Comparison of ENCODE assay signal across 20 cellular contexts in genomic region chr15:74610302-74610951, GRCh38. TPM values are rescaled to one million over a fixed set of nuclear protein-coding genes. Genes with fewer than 3 reads are reported as not detected.
DNase-seq lines count a peak whose midpoint lies in the region; ATAC-seq and TF ChIP-seq lines count a peak whose summit lies in the region.
"Had no signal": no experiment of that assay in that cellular context is flagged by ENCODE, and none has a peak within 500 bp of the region (broad histone marks: within the 10 kb centered on the region; RNA-seq: fewer than 3 reads in every experiment).

No MANE protein-coding gene starts in this region.

- no peak overlapping the region for H2AK5ac ChIP-seq in mesendoderm (ENCODE audit: low read length)

- no peak overlapping the region for H3K4me2 ChIP-seq in mesendoderm (ENCODE audit: low read length)

- H4K5ac ChIP-seq in mesendoderm (ENCODE audit: low read length) = no peak overlapping the region

- H3K9me3 ChIP-seq in endodermal cell (ENCODE audit: control insufficient read depth, low read length) = no peaks in the 10 kb centered on the region
- H3K9me3 ChIP-seq: spleen had no signal

- H2BK15ac ChIP-seq in mesendoderm (replicated peaks; ENCODE audit: low read depth) = no peak overlapping the region

- H3K56ac ChIP-seq in mesendoderm (ENCODE audit: low read length) = no peak overlapping the region

- no peak overlapping the region for H3K9ac ChIP-seq in endodermal cell (ENCODE audit: extremely low read depth, low read length, poor library complexity, severe bottlenecking)
- H3K9ac ChIP-seq in mesendoderm (ENCODE audit: low read length) = no peak overlapping the region
- H3K9ac ChIP-seq: parathyroid adenoma had no signal

- no peaks in the 10 kb centered on the region for H3K79me1 ChIP-seq in mesendoderm (ENCODE audit: low read length)

- peaks cover 22% of the 10 kb centered on the region for H3K27me3 Mint-ChIP-seq in endodermal cell (ENCODE audit: insufficient read depth)
- H3K27me3 Mint-ChIP-seq: central memory CD8-positive, alpha-beta T cell had no signal

- no peak for ATAC-seq in HG02610 (IDR thresholded peaks at IDR 0.05; ENCODE audit: unreplicated experiment)

- H2BK120ac ChIP-seq in mesendoderm (ENCODE audit: low read depth, low read length) = no peak overlapping the region

- H3K27me3 ChIP-seq in H7 (ENCODE audit: control insufficient read depth, insufficient read depth, low read length) (peaks cover 4% of the 10 kb centered on the region), endodermal cell (ENCODE audit: control insufficient read depth, insufficient read depth, low read length, poor library complexity, severe bottlenecking) (no peaks in the 10 kb centered on the region), mesendoderm (ENCODE audit: insufficient read depth, low read length, poor library complexity) (no peaks in the 10 kb centered on the region)
- H3K27me3 ChIP-seq: spleen had no signal

- peak; percentile 68 for DNase-seq in H7
- peak; percentile 97 for DNase-seq in OCI-M1 (lab: John Stamatoyannopoulos, UW)
- peak; percentile 64 for DNase-seq in endodermal cell
- DNase-seq in mesendoderm = peak; percentile 21
- DNase-seq in mucosa of gallbladder (ENCODE audit: low spot score) = no peak
- no peak for DNase-seq in NCI-H1417 (lab: John Stamatoyannopoulos, UW)
- DNase-seq: activated CD4-positive, CD25-positive, alpha-beta regulatory T cell treated with anti-CD3 and anti-CD28 coated beads, Interleukin-2, amount 50 U/mL, for 72 hours; activated effector memory CD4-positive, alpha-beta T cell treated with anti-CD3 and anti-CD28 coated beads, Interleukin-2, amount 50 U/mL, for 16 hours; AML-193; DMS153; effector CD8-positive, alpha-beta T cell; hypothalamus; Karpas-422; NCI-H1105 treated with DMSO at 0.1 percent for 48 hours; NCI-H345; spleen had no signal

- H3K4me3 Mint-ChIP-seq in endodermal cell = no peak overlapping the region
- H3K4me3 Mint-ChIP-seq: central memory CD8-positive, alpha-beta T cell; T-helper 1 cell treated with Interleukin-12 subunit alpha and Interleukin-12 subunit beta and Interleukin-4 antibody, amounts not matched to agents 30 μg/mL and 1 μg/mL, for 36 hours had no signal

- H3K4ac ChIP-seq in mesendoderm (ENCODE audit: low read depth, low read length) = no peak overlapping the region

- no peak for TF ChIP-seq CTCF in endodermal cell (conservative IDR thresholded peaks at IDR 0.05)

- H3K23ac ChIP-seq in mesendoderm (ENCODE audit: low read length) = no peak overlapping the region

- 77% methylated on average over 4 to 7 of the region's 7 CpGs for WGBS in endodermal cell (ENCODE audit: insufficient coverage in 1 of 2, insufficient read length in 1 of 2), 2 experiments
- no CpG with 5 or more reads among the region's 7 CpGs for WGBS in mesendoderm (ENCODE audit: extremely low coverage, insufficient coverage, low lambda C conversion rate)

- H4K8ac ChIP-seq in mesendoderm (ENCODE audit: low read depth, low read length) = no peak overlapping the region

- no peaks in the 10 kb centered on the region for H3K9me3 Mint-ChIP-seq in endodermal cell
- H3K9me3 Mint-ChIP-seq: central memory CD8-positive, alpha-beta T cell; T-helper 1 cell treated with Interleukin-12 subunit alpha and Interleukin-12 subunit beta and Interleukin-4 antibody, amounts not matched to agents 30 μg/mL and 1 μg/mL, for 36 hours had no signal

- no peaks in the 10 kb centered on the region for H3K79me2 ChIP-seq in mesendoderm (ENCODE audit: control insufficient read depth, insufficient read depth, low read length)
- H3K79me2 ChIP-seq: parathyroid adenoma had no signal

- H2BK5ac ChIP-seq in mesendoderm (ENCODE audit: low read length) = no peak overlapping the region

- no peaks in the 10 kb centered on the region for H3K4me1 Mint-ChIP-seq in endodermal cell
- H3K4me1 Mint-ChIP-seq: central memory CD8-positive, alpha-beta T cell had no signal

- no peak overlapping the region for H3K27ac Mint-ChIP-seq in endodermal cell
- H3K27ac Mint-ChIP-seq: T-helper 1 cell treated with Interleukin-12 subunit alpha and Interleukin-12 subunit beta and Interleukin-4 antibody, amounts not matched to agents 30 μg/mL and 1 μg/mL, for 36 hours had no signal

- H3K4me1 ChIP-seq in endodermal cell (ENCODE audit: control insufficient read depth, insufficient read depth, low read length) = peaks cover 12% of the 10 kb centered on the region
- H3K4me1 ChIP-seq in mesendoderm (ENCODE audit: control insufficient read depth, low read depth, low read length) = no peaks in the 10 kb centered on the region
- H3K4me1 ChIP-seq: parathyroid adenoma had no signal

- H3K36me3 ChIP-seq in H7 (replicated peaks; ENCODE audit: control insufficient read depth, insufficient read depth, low read length) (no peaks in the 10 kb centered on the region), endodermal cell (ENCODE audit: control insufficient read depth, insufficient read depth, low read length) (no peaks in the 10 kb centered on the region), mesendoderm (ENCODE audit: control insufficient read depth, insufficient read depth, low read length) (no peaks in the 10 kb centered on the region)
- H3K36me3 ChIP-seq: spleen had no signal

- no peaks in the 10 kb centered on the region for H3K36me3 Mint-ChIP-seq in endodermal cell (ENCODE audit: low read depth)

- H3K27ac ChIP-seq in endodermal cell (ENCODE audit: low read depth, low read length) = peak overlapping the region; percentile 29
- H3K27ac ChIP-seq in mesendoderm (ENCODE audit: low read depth, low read length) = no peak overlapping the region
- H3K27ac ChIP-seq: parathyroid adenoma, spleen had no signal

- no peak overlapping the region for H3K18ac ChIP-seq in mesendoderm (ENCODE audit: low read length)

- H3K4me3 ChIP-seq in H7 (ENCODE audit: insufficient read depth, low read depth, low read length) (no peak overlapping the region), endodermal cell (ENCODE audit: low read length) (no peak overlapping the region), mesendoderm (ENCODE audit: low read length) (no peak overlapping the region)
- H3K4me3 ChIP-seq: spleen had no signal

RNA-seq across cellular contexts. Expression of gene CLK3, which starts 5.2 kb away (rescaled TPM):
- 50.6 and 66.3 TPM in 2 replicates for total RNA-seq in H7 (2014; rRNA removed; shearing (Covaris generic))
- total RNA-seq in endodermal cell = 10 to 100 TPM; 53.4 to 67.3 TPM
- polyA plus RNA-seq in endodermal cell (2013, experiment 1 of 2) = 67.7 TPM
- 60.9 TPM for polyA plus RNA-seq in endodermal cell (2013, experiment 2 of 2)
- polyA plus RNA-seq in mesendoderm (2013, experiment 1 of 2) = 35.9 TPM
- polyA plus RNA-seq in mesendoderm (2013, experiment 2 of 2) = 38.3 TPM
- 95.0 TPM for total RNA-seq in mucosa of gallbladder

Comparison
In these comparisons a context has a peak if more than half of its experiments do, and no peak if none do; other contexts are left out.
1. DNase-seq: peak in H7 (single experiment), OCI-M1 (single experiment), endodermal cell (single experiment) and mesendoderm (single experiment); none in mucosa of gallbladder (single experiment) and NCI-H1417 (0 of 3).